ENCODE assay signal across 11 cellular contexts in the genomic region with DNA sequence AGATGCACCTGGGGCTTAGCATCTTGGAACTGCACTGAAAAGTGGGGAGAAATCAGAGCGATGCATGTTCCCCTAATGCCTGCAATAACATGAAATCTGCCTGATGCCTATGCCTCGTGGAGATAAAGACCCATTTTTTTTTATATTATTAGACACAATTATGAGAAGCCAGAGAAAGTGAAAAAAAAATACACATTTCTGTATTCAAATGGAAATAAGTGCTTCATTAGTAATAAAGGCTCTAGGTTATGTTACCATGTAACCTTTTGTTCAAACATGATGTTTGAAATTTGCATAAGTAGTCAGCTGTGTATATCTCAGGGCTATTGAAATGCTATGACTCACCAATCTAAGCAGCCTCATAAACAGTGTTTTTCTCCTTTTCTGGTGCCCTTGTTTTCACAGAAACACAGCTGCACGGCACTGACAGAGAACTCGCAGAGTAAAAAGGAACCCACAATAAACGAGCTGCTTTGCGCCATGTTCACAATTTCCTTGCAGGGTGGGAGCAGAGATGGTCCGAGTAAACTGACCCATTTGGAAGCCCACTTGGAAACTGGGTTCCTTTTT.
A peak's percentile ranks its signal among the peaks of the same experiment; 100 is the strongest.
DNase-seq lines count a peak whose midpoint lies in the region; ATAC-seq and TF ChIP-seq lines count a peak whose summit lies in the region.
"Had no signal": no experiment of that assay in that cellular context is flagged by ENCODE, and none has a peak within 500 bp of the region (broad histone marks: within the 10 kb centered on the region; RNA-seq: fewer than 3 reads in every experiment).

No MANE protein-coding gene starts in this region.

- ATAC-seq in GM21423 (IDR thresholded peaks at IDR 0.05; ENCODE audit: unreplicated experiment): peak; percentile 49
- peak; percentile 40; the same call in 1 of the 2 replicates for ATAC-seq in PC-3
- ATAC-seq: gastroesophageal sphincter; naive thymus-derived CD8-positive, alpha-beta T cell had no signal

- no peak overlapping the region for H2AFZ ChIP-seq in PC-3 (ENCODE audit: low read length)

- no peaks in the 10 kb centered on the region for H3K27me3 ChIP-seq in BJ (ENCODE audit: control insufficient read depth, insufficient read depth, low read length)
- H3K27me3 ChIP-seq in PC-3 (ENCODE audit: low read length): no peaks in the 10 kb centered on the region
- no peaks in the 10 kb centered on the region for H3K27me3 ChIP-seq in mesendoderm (ENCODE audit: insufficient read depth, low read length, poor library complexity)

- H3K27ac ChIP-seq in PC-3 (ENCODE audit: low read length) (no peak overlapping the region), mesendoderm (ENCODE audit: low read depth, low read length) (no peak overlapping the region)
- H3K27ac ChIP-seq: gastroesophageal sphincter, WERI-Rb-1 had no signal

- no peaks in the 10 kb centered on the region for H3F3A ChIP-seq in PC-3 (ENCODE audit: low read length, unreplicated experiment)

- H3K18ac ChIP-seq in mesendoderm (ENCODE audit: low read length): no peak overlapping the region

- POLR2A ChIA-PET in BJ (lab: Charles Lee): interaction anchor here (0.7 kb wide), 1 partner anchor 29 kb away, joined by 4 read pairs; no protein-coding TSS in a partner anchor
- POLR2A ChIA-PET in PC-3 (lab: Charles Lee; ENCODE audit: unreplicated experiment): no interaction called here

- no peaks in the 10 kb centered on the region for H3K79me1 ChIP-seq in mesendoderm (ENCODE audit: low read length)

- no peak overlapping the region for H3K4ac ChIP-seq in mesendoderm (ENCODE audit: low read depth, low read length)

- WGBS in mesendoderm (ENCODE audit: extremely low coverage, insufficient coverage, low lambda C conversion rate): no CpG with 5 or more reads among the region's 7 CpGs

- H3K4me1 ChIP-seq in PC-3 (ENCODE audit: insufficient read depth, low read length): no peaks in the 10 kb centered on the region
- H3K4me1 ChIP-seq in mesendoderm (ENCODE audit: control insufficient read depth, low read depth, low read length): no peaks in the 10 kb centered on the region
- H3K4me1 ChIP-seq: gastroesophageal sphincter had no signal

- CTCF ChIA-PET in BJ (lab: Yijun Ruan, JAX) (interaction anchor here (1.2 kb wide), 1 partner anchor 16 kb away, joined by 6 read pairs; no protein-coding TSS in a partner anchor), PC-3 (lab: Charles Lee) (no interaction called here)

- DNase-seq in BJ (ENCODE audit: low read depth): peak; percentile 54
- no peak for DNase-seq in PC-3
- peak; percentile 68 for DNase-seq in iris pigment epithelial cell (ENCODE audit: low read depth)
- DNase-seq in NOMO-1 treated with dmso at 0.1 percent for 144 hours (lab: John Stamatoyannopoulos, UW; ENCODE audit: unreplicated experiment): no peak
- no peak for DNase-seq in GM13976 (ENCODE audit: low spot score)
- DNase-seq in mesendoderm: no peak
- no peak for DNase-seq in stimulated activated CD4-positive, alpha-beta T cell treated with anti-CD3 and anti-CD28 coated beads, Interleukin-2, amount 100 ng/mL, for 48 hours
- DNase-seq: naive thymus-derived CD8-positive, alpha-beta T cell; WERI-Rb-1 had no signal

- H3K36me3 ChIP-seq in BJ (ENCODE audit: control insufficient read depth, insufficient read depth, low read length) (no peaks in the 10 kb centered on the region), PC-3 (ENCODE audit: low read depth, low read length) (no peaks in the 10 kb centered on the region), mesendoderm (ENCODE audit: control insufficient read depth, insufficient read depth, low read length) (no peaks in the 10 kb centered on the region)
- H3K36me3 ChIP-seq: gastroesophageal sphincter, WERI-Rb-1 had no signal

- H3K4me3 ChIP-seq in BJ (ENCODE audit: low read depth, low read length) (no peak overlapping the region), PC-3 (ENCODE audit: low read length) (no peak overlapping the region), mesendoderm (ENCODE audit: low read length) (no peak overlapping the region)
- H3K4me3 ChIP-seq: gastroesophageal sphincter had no signal

- H4K5ac ChIP-seq in mesendoderm (ENCODE audit: low read length): no peak overlapping the region

- H3K23ac ChIP-seq in mesendoderm (ENCODE audit: low read length): no peak overlapping the region

- no peaks in the 10 kb centered on the region for H4K20me1 ChIP-seq in PC-3 (ENCODE audit: low read length)

- H3K4me2 ChIP-seq in PC-3 (ENCODE audit: low read length): no peak overlapping the region
- H3K4me2 ChIP-seq in mesendoderm (ENCODE audit: low read length): no peak overlapping the region

- H3K9ac ChIP-seq in PC-3 (ENCODE audit: low read length) (no peak overlapping the region), mesendoderm (ENCODE audit: low read length) (no peak overlapping the region)

- intact Hi-C loops in PC-3 (cut with micrococcal nuclease): no loop called here

- H2BK120ac ChIP-seq in mesendoderm (ENCODE audit: low read depth, low read length): no peak overlapping the region

- H3K9me3 ChIP-seq in PC-3 (ENCODE audit: low read length): no peaks in the 10 kb centered on the region

- TF ChIP-seq CTCF in BJ (IDR thresholded peaks at IDR 0.05; ENCODE audit: insufficient read depth, low read depth, low read length) (no peak), PC-3 (conservative IDR thresholded peaks at IDR 0.05; ENCODE audit: low read depth, low read length) (no peak), GM13976 (IDR thresholded peaks at IDR 0.05; ENCODE audit: borderline replicate concordance, control extremely low read depth, extremely low read depth, insufficient read depth, missing control alignments) (no peak)

- no peaks in the 10 kb centered on the region for H3K9me2 ChIP-seq in PC-3 (replicated peaks; ENCODE audit: low read length)

- in situ Hi-C loops in GM13976 (cut with MboI; ENCODE audit: low sequenced_read_pairs, unreplicated experiment): no loop called here

- no peaks in the 10 kb centered on the region for H3K79me2 ChIP-seq in PC-3 (ENCODE audit: low read length)
- H3K79me2 ChIP-seq in mesendoderm (ENCODE audit: control insufficient read depth, insufficient read depth, low read length): no peaks in the 10 kb centered on the region

- BruUV-seq in PC-3 (replicated peaks; lab: Mats Ljungman, UMichigan): no TSS peak

- H4K8ac ChIP-seq in mesendoderm (ENCODE audit: low read depth, low read length): no peak overlapping the region

- no peak overlapping the region for H3K56ac ChIP-seq in mesendoderm (ENCODE audit: low read length)

- no peak overlapping the region for H2AK5ac ChIP-seq in mesendoderm (ENCODE audit: low read length)

- H2BK15ac ChIP-seq in mesendoderm (replicated peaks; ENCODE audit: low read depth): no peak overlapping the region

- H2BK5ac ChIP-seq in mesendoderm (ENCODE audit: low read length): no peak overlapping the region

Comparison
In these comparisons a context has a peak if more than half of its experiments do, and no peak if none do; other contexts are left out.
1. DNase-seq: peak in BJ (single experiment) and iris pigment epithelial cell (single experiment); none in PC-3 (single experiment), NOMO-1 treated with dmso at 0.1 percent for 144 hours (single experiment), GM13976 (single experiment), mesendoderm (single experiment) and stimulated activated CD4-positive, alpha-beta T cell treated with anti-CD3 and anti-CD28 coated beads, Interleukin-2, amount 100 ng/mL, for 48 hours (0 of 2).